Comparison of ENCODE assay signal across 8 cellular contexts in the genomic region with DNA sequence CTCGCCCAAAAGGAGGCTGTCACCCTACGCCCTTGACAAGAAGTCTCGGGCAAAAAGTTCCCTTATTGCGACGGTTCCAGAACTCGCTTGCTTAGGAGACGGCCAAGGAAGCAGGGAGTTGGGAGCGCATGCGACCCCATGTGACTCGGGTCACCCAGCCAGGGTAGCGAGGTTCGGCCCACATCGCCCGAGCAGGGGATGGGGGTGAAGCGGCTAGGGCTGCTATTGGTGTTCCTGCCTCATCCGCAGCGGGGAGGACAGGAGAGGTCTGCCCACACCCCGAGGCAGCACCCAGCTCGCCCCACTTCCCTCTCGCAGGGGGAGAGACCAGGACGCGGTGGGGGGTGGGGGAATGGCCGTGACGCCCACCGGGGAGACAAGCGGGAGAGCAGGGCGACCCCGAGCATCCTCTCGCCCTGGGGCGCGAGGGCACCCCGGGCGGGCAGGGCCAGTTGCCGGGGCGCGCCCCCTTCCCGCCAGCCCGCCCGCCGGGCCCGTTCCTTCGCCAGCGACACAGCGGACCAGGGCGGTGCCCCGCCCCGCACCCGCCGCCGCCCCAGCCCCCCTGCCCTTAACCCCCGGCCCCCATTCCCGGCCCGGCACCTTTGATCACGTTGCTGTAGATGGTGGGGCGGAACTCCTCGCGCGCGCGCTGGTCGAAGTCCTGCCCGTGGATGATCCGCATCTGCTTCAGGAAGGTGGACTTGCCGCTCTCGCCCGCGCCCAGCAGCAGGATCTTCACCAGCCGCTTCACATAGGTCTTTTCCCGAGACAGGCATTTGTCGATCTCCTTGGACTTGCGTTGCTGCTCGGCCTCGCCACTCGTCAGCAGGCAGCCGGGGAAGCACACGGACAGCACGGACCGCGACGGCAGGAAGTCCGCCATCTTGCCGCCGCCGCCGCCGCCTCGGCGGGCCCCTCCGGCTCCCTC. TPM values are rescaled to one million over a fixed set of nuclear protein-coding genes. Genes with fewer than 3 reads are reported as not detected.
DNase-seq lines count a peak whose midpoint lies in the region; ATAC-seq, FAIRE-seq and TF ChIP-seq lines count a peak whose summit lies in the region.

No MANE protein-coding gene starts in this region.

- no TSS peak for BruUV-seq in GM12878 (replicated peaks; lab: Mats Ljungman, UMichigan)

- peaks cover 53% of the 10 kb centered on the region for H3K79me2 ChIP-seq in GM12878 (ENCODE audit: control insufficient read depth, insufficient read depth, low read length)

- SMC1A ChIA-PET in GM12878 (lab: Charles Lee; ENCODE audit: uncharacterized antibody, unreplicated experiment): interaction anchor here (0.6 to 11.0 kb wide), 5 partner anchors 18 to 90 kb away, joined by 3 to 103 read pairs (median 5); no protein-coding TSS in a partner anchor

- H3K9me3 Mint-ChIP-seq in T-helper 2 cell treated with Interferon-gamma antibody and Interleukin-4, amounts not matched to agents 5 μg/mL and 100 μg/mL, for 36 hours: no peaks in the 10 kb centered on the region

- TF ChIP-seq POLR2A in GM19099 (IDR thresholded peaks at IDR 0.05; ENCODE audit: extremely low read depth, insufficient read length, low read depth): peak; percentile 61
- TF ChIP-seq POLR2A in GM12878 (IDR thresholded peaks at IDR 0.05; ENCODE audit: low read depth, low read length): no peak; the same call in none of the 2 replicates
- peak; percentile 55 to 58 for TF ChIP-seq POLR2A in sigmoid colon (IDR thresholded peaks at IDR 0.05)

- FAIRE-seq in GM12878 (lab: Jason Lieb, UNC): no peak

- no peaks in the 10 kb centered on the region for H3K9me3 ChIP-seq in BLaER1 treated with 17β-estradiol and CSF1 and Interleukin-3, amounts not matched to agents 10 nM and 100 nM (replicated peaks in 1 of 11)
- H3K9me3 ChIP-seq in GM12878 (replicated peaks; ENCODE audit: control insufficient read depth, insufficient read depth, low read length) (no peaks in the 10 kb centered on the region), iPS-15b (ENCODE audit: control insufficient read depth, insufficient read depth, low read length) (no peaks in the 10 kb centered on the region), sigmoid colon (no peaks in the 10 kb centered on the region)

- TF ChIP-seq EP300 in GM12878 (IDR thresholded peaks at IDR 0.05; ENCODE audit: borderline replicate concordance in 1 of 2, control insufficient read depth in 1 of 2, low read depth in 2 of 2, low read length in 2 of 2) (no peak), sigmoid colon (IDR thresholded peaks at IDR 0.05) (peak in 1 of 4 donors; percentile 39)

- no peak for TF ChIP-seq RAD21 in GM12878 (IDR thresholded peaks at IDR 0.05; ENCODE audit: insufficient read depth, low read depth, low read length)

- H3K9ac ChIP-seq in BLaER1 treated with 17β-estradiol and CSF1 and Interleukin-3, amounts not matched to agents 10 nM and 100 nM: peak overlapping the region; percentile 96 to 99 (median 97)
- H3K9ac ChIP-seq in GM12878 (ENCODE audit: control insufficient read depth, insufficient read depth, low read length) (peak overlapping the region; percentile 96), iPS-15b (ENCODE audit: low read depth, low read length) (peak overlapping the region; percentile 79)

- peaks cover 26 to 31% (median 26%) of the 10 kb centered on the region in 11 experiments for H3K36me3 ChIP-seq in BLaER1 treated with 17β-estradiol and CSF1 and Interleukin-3, amounts not matched to agents 10 nM and 100 nM
- H3K36me3 ChIP-seq in GM12878 (ENCODE audit: control insufficient read depth in 2 of 2, insufficient read depth in 2 of 2, low read length in 1 of 2) (peaks cover 2 to 12% of the 10 kb centered on the region in 2 experiments; a peak in 1 of 4 replicates), iPS-15b (ENCODE audit: control insufficient read depth, insufficient read depth, low read length) (peaks cover 13% of the 10 kb centered on the region), sigmoid colon (peaks cover 4 to 25% (median 12%) of the 10 kb centered on the region in 4 donors)

- peak; percentile 21 for ATAC-seq in HG03442 (IDR thresholded peaks at IDR 0.05; ENCODE audit: unreplicated experiment)
- ATAC-seq in GM12878: peak; percentile 65

- RAD21 ChIA-PET in GM12878 (lab: Charles Lee; ENCODE audit: unreplicated experiment): interaction anchor here (0.6 to 4.5 kb wide), 12 partner anchors 9 to 95 kb away, joined by 3 to 25 read pairs (median 4); no protein-coding TSS in a partner anchor

- peak overlapping the region; percentile 75 to 96 (median 88) for H3K4me3 ChIP-seq in BLaER1 treated with 17β-estradiol and CSF1 and Interleukin-3, amounts not matched to agents 10 nM and 100 nM
- H3K4me3 ChIP-seq in GM12878 (peak overlapping the region; percentile 98), iPS-15b (ENCODE audit: low read depth, low read length) (peak overlapping the region; percentile 67), sigmoid colon (peak overlapping the region; percentile 91 to 97 (median 96))

- peaks cover 18 to 50% (median 44%) of the 10 kb centered on the region in 11 experiments; a peak in 21 of 22 replicates for H4K20me1 ChIP-seq in BLaER1 treated with 17β-estradiol and CSF1 and Interleukin-3, amounts not matched to agents 10 nM and 100 nM
- no peaks in the 10 kb centered on the region; the same call in 1 of the 2 replicates for H4K20me1 ChIP-seq in GM12878 (ENCODE audit: control insufficient read depth, insufficient read depth)

- peaks cover 43% of the 10 kb centered on the region for H3K4me1 Mint-ChIP-seq in T-helper 2 cell treated with Interferon-gamma antibody and Interleukin-4, amounts not matched to agents 5 μg/mL and 100 μg/mL, for 36 hours (ENCODE audit: low read depth)

- DNase-seq in T-helper 2 cell treated with Interferon-gamma antibody and Interleukin-4, amounts not matched to agents 5 μg/mL and 100 μg/mL, for 36 hours (ENCODE audit: low spot score): peak; percentile 63
- DNase-seq in GM12878 (ENCODE audit: low read depth, low spot score) (no peak), sigmoid colon (peak; percentile 88), NCI-H510A (lab: John Stamatoyannopoulos, UW) (no peak)

- in situ Hi-C loops in GM12878 (cut with MboI): no loop called here

- peak overlapping the region; percentile 90 to 99 (median 97) for H3K27ac ChIP-seq in BLaER1 treated with 17β-estradiol and CSF1 and Interleukin-3, amounts not matched to agents 10 nM and 100 nM
- peak overlapping the region; percentile 95 for H3K27ac ChIP-seq in GM12878 (ENCODE audit: control insufficient read depth, insufficient read depth)
- H3K27ac ChIP-seq in sigmoid colon: peak overlapping the region; percentile 98 to 99 (median 99)

- CTCF ChIA-PET in GM12878 (lab: Yijun Ruan, JAX): interaction anchor here (1.0 to 1.6 kb wide), 5 partner anchors 8 to 94 kb away, joined by 3 to 6 read pairs (median 4); no protein-coding TSS in a partner anchor

- H3K4me1 ChIP-seq in BLaER1 treated with 17β-estradiol and CSF1 and Interleukin-3, amounts not matched to agents 10 nM and 100 nM: peaks cover 30 to 56% (median 42%) of the 10 kb centered on the region in 10 experiments
- peaks cover 3% of the 10 kb centered on the region; the same call in 1 of the 2 replicates for H3K4me1 ChIP-seq in GM12878 (ENCODE audit: control insufficient read depth, insufficient read depth, low read length)
- H3K4me1 ChIP-seq in iPS-15b (ENCODE audit: control insufficient read depth, insufficient read depth, low read length): peaks cover 6% of the 10 kb centered on the region
- H3K4me1 ChIP-seq in sigmoid colon: peaks cover 0 to 41% (median 32%) of the 10 kb centered on the region in 4 donors

- peak overlapping the region; percentile 89 for H2AFZ ChIP-seq in GM12878 (ENCODE audit: control insufficient read depth, low read depth, low read length)

- H3K4me3 Mint-ChIP-seq in T-helper 2 cell treated with Interferon-gamma antibody and Interleukin-4, amounts not matched to agents 5 μg/mL and 100 μg/mL, for 36 hours: peak overlapping the region; percentile 94

- peak overlapping the region; percentile 99 for H3K27ac Mint-ChIP-seq in T-helper 2 cell treated with Interferon-gamma antibody and Interleukin-4, amounts not matched to agents 5 μg/mL and 100 μg/mL, for 36 hours

- intact Hi-C loops in GM12878 (cut with micrococcal nuclease; ENCODE audit: unreplicated experiment) (loop anchor here (2.0 to 5.0 kb wide), 5 partner anchors 29 to 143 kb away; no protein-coding TSS in a partner anchor), sigmoid colon (cut with DNase I) (loop anchor here (2.0 kb wide), 2 partner anchors 81 kb away; a partner anchor contains a TSS)

- peak overlapping the region; percentile 62 to 98 (median 85) for H3K4me2 ChIP-seq in BLaER1 treated with 17β-estradiol and CSF1 and Interleukin-3, amounts not matched to agents 10 nM and 100 nM
- peak overlapping the region; percentile 72 for H3K4me2 ChIP-seq in GM12878 (ENCODE audit: control insufficient read depth, insufficient read depth)

- H3K27me3 ChIP-seq in BLaER1 treated with 17β-estradiol and CSF1 and Interleukin-3, amounts not matched to agents 10 nM and 100 nM: no peaks in the 10 kb centered on the region
- no peaks in the 10 kb centered on the region for H3K27me3 ChIP-seq in GM12878 (replicated peaks in 1 of 2; ENCODE audit: control insufficient read depth in 2 of 2, insufficient read depth in 2 of 2, low read length in 1 of 2)
- no peaks in the 10 kb centered on the region for H3K27me3 ChIP-seq in iPS-15b (ENCODE audit: control insufficient read depth, insufficient read depth, low read length)
- no peaks in the 10 kb centered on the region for H3K27me3 ChIP-seq in sigmoid colon

- H3K36me3 Mint-ChIP-seq in T-helper 2 cell treated with Interferon-gamma antibody and Interleukin-4, amounts not matched to agents 5 μg/mL and 100 μg/mL, for 36 hours (ENCODE audit: low read depth): peaks cover 48% of the 10 kb centered on the region

- WGBS in GM12878 (ENCODE audit: insufficient coverage, insufficient replicate concordance, low lambda C conversion rate, missing lambda C conversion rate): under 1% methylated on average over 58 of the region's 89 CpGs
- 0% methylated on average over 89 of the region's 89 CpGs for WGBS in sigmoid colon, 2 donors

- TF ChIP-seq CTCF in GM12878 (IDR thresholded peaks at IDR 0.05 in 2 of 3, conservative IDR thresholded peaks at IDR 0.05 in 1 of 3; ENCODE audit: control insufficient read depth in 2 of 3, extremely low read depth in 1 of 3, insufficient read depth in 1 of 3, low read depth in 3 of 3, low read length in 3 of 3) (no peak), sigmoid colon (IDR thresholded peaks at IDR 0.05) (no peak)

- no peaks in the 10 kb centered on the region for H3K27me3 Mint-ChIP-seq in T-helper 2 cell treated with Interferon-gamma antibody and Interleukin-4, amounts not matched to agents 5 μg/mL and 100 μg/mL, for 36 hours (ENCODE audit: low read depth)

- POLR2A ChIA-PET in GM12878 (lab: Charles Lee): interaction anchor here (0.6 to 1.5 kb wide), 9 partner anchors 16 to 1670 kb away, joined by 3 to 8 read pairs (median 5); no protein-coding TSS in a partner anchor

RNA-seq across cellular contexts. Expression of a gene that starts 0.6 kb away (rescaled TPM):
- 62.4 and 63.0 TPM in 2 replicates for total RNA-seq in GM12878 (2013; cell fraction: nucleolus; rRNA removed)
- total RNA-seq in GM12878 (2014; rRNA removed) (39.3 and 45.2 TPM in 2 replicates), GM12878 (2014; rRNA removed; fragmentation: Illumina TruSeq; extraction: Trizol) (49.2 and 49.6 TPM in 2 replicates), GM12878 (2021) (40.5 and 43.5 TPM in 2 replicates), sigmoid colon (100 to 1,000 TPM in 2 of 4 donors, 10 to 100 TPM in 2; 72.8 to 120 (median 96.4) TPM)
- polyA plus RNA-seq in GM12878 (2011; ENCODE audit: low read depth): 20.1 TPM
- polyA plus RNA-seq in GM12878 (2011; rRNA removed) (59.7 and 85.8 TPM in 2 replicates), GM12878 (2014; fragmentation: Illumina TruSeq; extraction: Trizol) (43.3 and 56.8 TPM in 2 replicates), GM12878 (2014; fragmentation: Nextera tagmentation; extraction: Ambion mirVana) (10 to 100 TPM in 1 of 2 experiments, 1 to 10 TPM in 1; 9.8 to 10.9 TPM), GM12878 (2014; rRNA removed) (22.7 and 26.4 TPM in 2 replicates), GM12878 (2016; fragmentation: Nextera tagmentation; extraction: Ambion mirVana) (10 to 100 TPM; 31.4 to 33.6 TPM), sigmoid colon (10 to 100 TPM; 33.1 to 62.9 (median 39.6) TPM)
- polyA plus RNA-seq in GM12878 (2011; cell fraction: cytosol; rRNA removed): 21.1 and 27.1 TPM in 2 replicates
- polyA plus RNA-seq in GM12878 (2011; cell fraction: nucleus; rRNA removed): 17.5 and 21.7 TPM in 2 replicates
- polyA plus RNA-seq in GM12878 (2012): 30.6 and 42.6 TPM in 2 replicates
- polyA minus RNA-seq in GM12878 (2011; rRNA and poly(A)+ RNA removed): 62.3 and 96.0 TPM in 2 replicates
- 26.6 and 28.0 TPM in 2 replicates for polyA minus RNA-seq in GM12878 (2011; cell fraction: cytosol; rRNA and poly(A)+ RNA removed)
- 15.1 and 23.2 TPM in 2 replicates for polyA minus RNA-seq in GM12878 (2011; cell fraction: nucleus; rRNA and poly(A)+ RNA removed)

Comparison
In these comparisons a context has a peak if more than half of its experiments do, and no peak if none do; other contexts are left out.
1. DNase-seq: peak in T-helper 2 cell treated with Interferon-gamma antibody and Interleukin-4, amounts not matched to agents 5 μg/mL and 100 μg/mL, for 36 hours (single experiment) and sigmoid colon (single experiment); none in GM12878 (single experiment) and NCI-H510A (single experiment).
2. Peak in every context shown above with its lines, with median percentiles within 50 percentile points of each other: H3K27ac ChIP-seq, H3K4me3 ChIP-seq and H3K9ac ChIP-seq.